Comparison of ENCODE assay signal across 8 cellular contexts in genomic region chr20:44609511-44610312, GRCh38. TPM values are rescaled to one million over a fixed set of nuclear protein-coding genes. Genes with fewer than 3 reads are reported as not detected.
DNase-seq lines count a peak whose midpoint lies in the region; ATAC-seq, FAIRE-seq and TF ChIP-seq lines count a peak whose summit lies in the region.

No MANE protein-coding gene starts in this region.

- peak overlapping the region; percentile 65 for H3K4me2 ChIP-seq in keratinocyte (ENCODE audit: control insufficient read depth, extremely low read depth, insufficient read depth, low read depth, low read length)

- no peaks in the 10 kb centered on the region for H3K9me3 ChIP-seq in keratinocyte (ENCODE audit: control insufficient read depth, low read depth, low read length)

- H2AFZ ChIP-seq in keratinocyte (ENCODE audit: control insufficient read depth, low read length), result peak overlapping the region; percentile 79

- peak overlapping the region; percentile 63 for H3K9ac ChIP-seq in keratinocyte (ENCODE audit: control insufficient read depth, extremely low read depth, insufficient read depth, low read length)

- H4K20me1 ChIP-seq in keratinocyte (ENCODE audit: control insufficient read depth, extremely low read depth, insufficient read depth, low read length), result no peaks in the 10 kb centered on the region

- no peaks in the 10 kb centered on the region for H3K27me3 ChIP-seq in keratinocyte (ENCODE audit: control insufficient read depth, extremely low read depth, insufficient read depth, low read length)

- peak; percentile 76 for FAIRE-seq in keratinocyte (lab: Jason Lieb, UNC)

- H3K9me1 ChIP-seq in keratinocyte (ENCODE audit: control insufficient read depth, extremely low read depth, insufficient read depth, low read length), result no peaks in the 10 kb centered on the region

- H3K4me1 ChIP-seq in keratinocyte (ENCODE audit: control insufficient read depth, extremely low read depth, insufficient read depth, low read length), result peaks cover 10% of the 10 kb centered on the region

- DNase-seq in GM13976 (ENCODE audit: low spot score) (peak; percentile 82), NCI-H2196 treated with DMSO at 0.1 percent for 48 hours (lab: John Stamatoyannopoulos, UW; ENCODE audit: unreplicated experiment) (peak; percentile 79), caudate nucleus (lab: John Stamatoyannopoulos, UW) (peak in 58 of 61 donors; percentile 7 to 85 (median 69)), keratinocyte (ENCODE audit: low read depth, low spot score) (peak; percentile 54)
- peak; percentile 57 to 82 (median 68) for DNase-seq in activated CD4-positive, CD25-positive, alpha-beta regulatory T cell (lab: John Stamatoyannopoulos, UW)
- peak; percentile 66 to 86 (median 80) for DNase-seq in stimulated activated CD4-positive, alpha-beta T cell treated with anti-CD3 and anti-CD28 coated beads, Interleukin-12 subunit alpha, Interleukin-12 subunit beta, amount 100 ng/mL, for 48 hours (ENCODE audit: low read depth in 2 of 3, low spot score in 1 of 3)

- peak; percentile 91 for TF ChIP-seq CTCF in GM13976 (IDR thresholded peaks at IDR 0.05; ENCODE audit: borderline replicate concordance, control extremely low read depth, extremely low read depth, insufficient read depth, missing control alignments)
- TF ChIP-seq CTCF in keratinocyte (optimal IDR thresholded peaks at IDR 0.05 in 1 of 3, IDR thresholded peaks at IDR 0.05 in 1 of 3, conservative IDR thresholded peaks at IDR 0.05 in 1 of 3; ENCODE audit: extremely low read depth in 1 of 3, insufficient read depth in 2 of 3, low read length in 3 of 3), result peak; percentile 95 to 100 (median 99)

- H3K36me3 ChIP-seq in keratinocyte (ENCODE audit: control insufficient read depth in 2 of 2, extremely low read depth in 1 of 2, insufficient read depth in 2 of 2, low read length in 2 of 2), result no peaks in the 10 kb centered on the region

- H3K27ac ChIP-seq in caudate nucleus (ENCODE audit: low read depth, low read length) (peak overlapping the region; percentile 20), keratinocyte (ENCODE audit: control insufficient read depth, insufficient read depth, low read length) (peak overlapping the region; percentile 27)

- in situ Hi-C loops in GM13976 (cut with MboI; ENCODE audit: low sequenced_read_pairs, unreplicated experiment), result loop anchor here (10.0 kb wide), 2 partner anchors 215 to 395 kb away; partner anchors contain the start of gene OSER1

- ATAC-seq in HG03103 (IDR thresholded peaks at IDR 0.05; ENCODE audit: low read depth, unreplicated experiment) (peak; percentile 65), GM21381 (IDR thresholded peaks at IDR 0.05; ENCODE audit: unreplicated experiment) (no peak)

- H3K79me2 ChIP-seq in keratinocyte (ENCODE audit: control insufficient read depth, insufficient read depth, low read length), result no peaks in the 10 kb centered on the region

- no peak overlapping the region for H3K4me3 ChIP-seq in keratinocyte (ENCODE audit: control insufficient read depth in 2 of 3, extremely low read depth in 1 of 3, insufficient read depth in 2 of 3, low read depth in 1 of 3, low read length in 3 of 3)

- dilution Hi-C loops in keratinocyte (cut with MboI; ENCODE audit: extremely low pct_ligation_motif_present, low sequenced_read_pairs), result no loop called here

RNA-seq across cellular contexts. Expression of gene PKIG, which starts 27.3 kb away (rescaled TPM):
- 6.6 to 9.9 TPM (median 8.4 TPM) in 3 replicates for polyA plus RNA-seq in keratinocyte
- 19.2 TPM for polyA plus RNA-seq in keratinocyte (2011; ENCODE audit: low read depth)
- polyA plus RNA-seq in keratinocyte (2011; cell fraction: cytosol; rRNA removed), result 7.8 and 14.4 TPM in 2 replicates
- 2.6 and 3.6 TPM in 2 replicates for polyA plus RNA-seq in keratinocyte (2011; cell fraction: nucleus; rRNA removed)
- polyA plus RNA-seq in keratinocyte (2012; ENCODE audit: low replicate concordance), result 8.5 and 11.2 TPM in 2 replicates
- 3.5 to 7.1 TPM (median 4.4 TPM) in 3 replicates for polyA minus RNA-seq in keratinocyte
- polyA minus RNA-seq in keratinocyte (2011; cell fraction: cytosol; rRNA and poly(A)+ RNA removed), result 9.6 TPM
- 0.54 and 2.3 TPM in 2 replicates for polyA minus RNA-seq in keratinocyte (2011; cell fraction: nucleus; rRNA and poly(A)+ RNA removed)

RNA-seq across cellular contexts. Expression of gene ADA, which starts 41.8 kb away (rescaled TPM):
- 18.9 to 26.4 TPM (median 21.4 TPM) in 3 replicates for polyA plus RNA-seq in keratinocyte
- 12.0 TPM for polyA plus RNA-seq in keratinocyte (2011; ENCODE audit: low read depth)
- polyA plus RNA-seq in keratinocyte (2011; cell fraction: cytosol; rRNA removed), result 17.1 and 20.5 TPM in 2 replicates
- 23.1 and 24.6 TPM in 2 replicates for polyA plus RNA-seq in keratinocyte (2011; cell fraction: nucleus; rRNA removed)
- 11.3 and 14.7 TPM in 2 replicates for polyA plus RNA-seq in keratinocyte (2012; ENCODE audit: low replicate concordance)
- polyA minus RNA-seq in keratinocyte, result 10.9 to 17.8 TPM (median 16.2 TPM) in 3 replicates
- 15.0 TPM for polyA minus RNA-seq in keratinocyte (2011; cell fraction: cytosol; rRNA and poly(A)+ RNA removed)
- 4.1 and 8.1 TPM in 2 replicates for polyA minus RNA-seq in keratinocyte (2011; cell fraction: nucleus; rRNA and poly(A)+ RNA removed)
